In the genomic region with DNA sequence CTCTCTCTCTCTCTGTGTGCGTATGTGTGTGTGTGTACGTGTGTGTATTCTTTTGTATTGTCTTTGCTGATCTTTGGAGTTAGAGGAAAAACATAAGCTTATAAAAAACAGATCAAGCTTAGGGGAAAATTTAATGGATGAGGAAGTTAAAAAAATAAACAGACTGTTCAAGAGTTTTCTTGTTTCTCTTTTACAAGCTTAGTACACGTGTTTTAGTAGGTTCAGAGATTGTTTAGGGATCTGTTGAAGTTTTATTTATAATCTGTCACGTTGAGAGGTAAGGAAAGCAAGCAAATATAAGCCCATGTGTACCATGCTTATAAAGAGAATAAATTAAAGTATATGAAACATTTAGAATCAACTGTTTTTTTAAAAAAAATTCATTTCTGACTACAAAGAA, we compare ENCODE assay signal across 23 cellular contexts.
DNase-seq lines count a peak whose midpoint lies in the region; ATAC-seq, FAIRE-seq and TF ChIP-seq lines count a peak whose summit lies in the region.
"Had no signal": no experiment of that assay in that cellular context is flagged by ENCODE, and none has a peak within 500 bp of the region (broad histone marks: within the 10 kb centered on the region; RNA-seq: fewer than 3 reads in every experiment).

No MANE protein-coding gene starts in this region.

- H3K36me3 Mint-ChIP-seq in osteocyte (ENCODE audit: unreplicated experiment): no peaks in the 10 kb centered on the region
- no peaks in the 10 kb centered on the region for H3K36me3 Mint-ChIP-seq in activated naive CD4-positive, alpha-beta T cell treated with anti-CD3 and anti-CD28 coated beads, Interleukin-2, amount 10 ng/mL, durations not matched to agents 7 days and 5 days
- H3K36me3 Mint-ChIP-seq: CD14-positive monocyte; CD8-positive, alpha-beta memory T cell had no signal

- FAIRE-seq in D721Med (lab: Jason Lieb, UNC): peak; percentile 29
- FAIRE-seq: A204.1, GM12878, GM19239, H54 had no signal

- peak overlapping the region; percentile 29 for H3K27ac Mint-ChIP-seq in osteocyte (ENCODE audit: unreplicated experiment)
- H3K27ac Mint-ChIP-seq in activated naive CD4-positive, alpha-beta T cell treated with anti-CD3 and anti-CD28 coated beads, Interleukin-2, amount 10 ng/mL, durations not matched to agents 7 days and 5 days: no peak overlapping the region
- H3K27ac Mint-ChIP-seq: B cell; CD14-positive monocyte; CD4-positive, alpha-beta T cell; CD8-positive, alpha-beta memory T cell had no signal

- ATAC-seq in left colon (peak; percentile 74), HG03039 (IDR thresholded peaks at IDR 0.05; ENCODE audit: unreplicated experiment) (no peak)
- ATAC-seq: GM12878 had no signal

- H3K9me3 Mint-ChIP-seq in osteocyte (ENCODE audit: unreplicated experiment): peaks cover 7% of the 10 kb centered on the region
- H3K9me3 Mint-ChIP-seq in activated naive CD4-positive, alpha-beta T cell treated with anti-CD3 and anti-CD28 coated beads, Interleukin-2, amount 10 ng/mL, durations not matched to agents 7 days and 5 days: peaks cover 17% of the 10 kb centered on the region

- CTCF ChIA-PET in activated naive CD4-positive, alpha-beta T cell treated with anti-CD3 and anti-CD28 coated beads, Interleukin-2, amount 10 ng/mL, durations not matched to agents 7 days and 5 days (lab: Charles Lee): no interaction called here

- no peak overlapping the region for H3K4me3 Mint-ChIP-seq in osteocyte (ENCODE audit: unreplicated experiment)
- H3K4me3 Mint-ChIP-seq in activated naive CD4-positive, alpha-beta T cell treated with anti-CD3 and anti-CD28 coated beads, Interleukin-2, amount 10 ng/mL, durations not matched to agents 7 days and 5 days: no peak overlapping the region
- H3K4me3 Mint-ChIP-seq: B cell; CD14-positive monocyte; CD4-positive, alpha-beta T cell; CD8-positive, alpha-beta memory T cell had no signal

- DNase-seq in D721Med (ENCODE audit: insufficient read length, low spot score): no peak
- peak; percentile 11 for DNase-seq in LNCaP clone FGC (ENCODE audit: low read depth)
- DNase-seq in left colon: no peak
- DNase-seq in osteocyte (ENCODE audit: extremely low spot score, unreplicated experiment): no peak
- DNase-seq in activated naive CD4-positive, alpha-beta T cell treated with anti-CD3 and anti-CD28 coated beads, Interleukin-2, amount 10 ng/mL, durations not matched to agents 7 days and 5 days: no peak
- DNase-seq in activated T-cell treated with anti-CD3 and anti-CD28 coated beads, Interleukin-2, amount 50 U/mL, for 48 hours: no peak
- DNase-seq: Calu3; CD4-positive, alpha-beta T cell; CD8-positive, alpha-beta memory T cell; COR-L47; DMS153; DND-41; GDM1; GOT3 had no signal

- H3K27me3 Mint-ChIP-seq in osteocyte (ENCODE audit: unreplicated experiment): no peaks in the 10 kb centered on the region
- no peaks in the 10 kb centered on the region for H3K27me3 Mint-ChIP-seq in activated naive CD4-positive, alpha-beta T cell treated with anti-CD3 and anti-CD28 coated beads, Interleukin-2, amount 10 ng/mL, durations not matched to agents 7 days and 5 days
- H3K27me3 Mint-ChIP-seq: B cell; CD4-positive, alpha-beta T cell; CD8-positive, alpha-beta memory T cell had no signal

- intact Hi-C loops in left colon (cut with DNase I, micrococcal nuclease): no loop called here

- TF ChIP-seq CTCF in D721Med (IDR thresholded peaks at IDR 0.05; ENCODE audit: insufficient read depth, missing control alignments): no peak
- no peak for TF ChIP-seq CTCF in LNCaP clone FGC (IDR thresholded peaks at IDR 0.05; ENCODE audit: control insufficient read depth, extremely low read depth, insufficient read depth)
- no peak for TF ChIP-seq CTCF in osteocyte (IDR thresholded peaks at IDR 0.05)

- peaks cover 12% of the 10 kb centered on the region for H3K4me1 Mint-ChIP-seq in osteocyte (ENCODE audit: unreplicated experiment)
- no peaks in the 10 kb centered on the region for H3K4me1 Mint-ChIP-seq in activated naive CD4-positive, alpha-beta T cell treated with anti-CD3 and anti-CD28 coated beads, Interleukin-2, amount 10 ng/mL, durations not matched to agents 7 days and 5 days
- H3K4me1 Mint-ChIP-seq: B cell; CD14-positive monocyte; CD8-positive, alpha-beta memory T cell had no signal

- no peak overlapping the region for H3K4me3 ChIP-seq in LNCaP clone FGC (ENCODE audit: low read depth, low read length)
- H3K4me3 ChIP-seq: BLaER1, GM12878, HAP-1 had no signal
